ENCODE assay signal across 9 cellular contexts in the genomic region with DNA sequence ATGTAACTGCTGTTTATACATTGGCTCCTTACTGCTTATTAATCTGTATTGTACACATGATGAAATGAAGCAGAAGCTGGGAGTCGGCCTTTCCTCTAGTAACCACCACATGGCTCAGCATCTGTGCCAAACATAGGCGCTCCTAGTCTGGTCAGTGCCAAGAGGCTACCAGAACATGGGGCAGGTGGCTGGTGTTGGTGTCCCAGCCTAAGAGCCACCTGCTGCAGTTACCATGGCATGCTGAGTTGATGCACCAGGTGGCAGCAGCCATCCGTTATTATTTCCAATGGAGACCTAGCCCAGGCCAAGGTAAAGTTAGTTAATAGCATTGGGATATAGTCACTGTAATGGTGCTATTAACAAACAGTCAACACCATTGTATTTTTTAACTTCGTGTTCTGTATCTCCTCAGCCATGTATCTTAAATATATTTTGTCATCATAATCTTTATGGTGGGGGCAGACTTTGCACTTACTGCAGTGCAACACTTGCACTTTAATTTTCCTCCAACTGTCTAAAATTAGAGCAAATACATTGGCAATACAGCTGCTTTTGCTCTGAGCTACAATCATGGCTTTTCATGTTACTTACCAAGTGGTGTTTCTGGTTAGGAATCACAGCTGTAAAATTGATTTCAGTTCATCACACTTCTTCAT. TPM values are rescaled to one million over a fixed set of nuclear protein-coding genes. Genes with fewer than 3 reads are reported as not detected.
DNase-seq lines count a peak whose midpoint lies in the region; ATAC-seq, FAIRE-seq and TF ChIP-seq lines count a peak whose summit lies in the region.
"Had no signal": no experiment of that assay in that cellular context is flagged by ENCODE, and none has a peak within 500 bp of the region (broad histone marks: within the 10 kb centered on the region; RNA-seq: fewer than 3 reads in every experiment).

No MANE protein-coding gene starts in this region.

- FAIRE-seq in H54 (lab: Jason Lieb, UNC), result peak; percentile 45
- FAIRE-seq in frontal cortex (lab: Jason Lieb, UNC), result no peak

- H3K4me3 Mint-ChIP-seq in activated T-cell treated with anti-CD3 and anti-CD28 coated beads, Interleukin-2, amount 50 U/mL, for 4 hours, result no peak overlapping the region
- H3K4me3 Mint-ChIP-seq: IgD-negative memory B cell had no signal

- DNase-seq in D341Med (ENCODE audit: low spot score), result peak; percentile 83
- DNase-seq in H54 (ENCODE audit: insufficient read length, low spot score), result peak; percentile 22
- peak; percentile 74 for DNase-seq in NCI-H2171 treated with DMSO at 0.1 percent for 48 hours (lab: John Stamatoyannopoulos, UW)
- no peak for DNase-seq in activated T-cell treated with anti-CD3 and anti-CD28 coated beads, Interleukin-2, amount 50 U/mL, for 4 hours
- peak; percentile 68 for DNase-seq in Right ventricle myocardium superior
- no peak for DNase-seq in sciatic nerve (ENCODE audit: low spot score)
- DNase-seq in frontal cortex (ENCODE audit: low spot score in 2 of 2), result no peak

- H3K36me3 Mint-ChIP-seq in activated T-cell treated with anti-CD3 and anti-CD28 coated beads, Interleukin-2, amount 50 U/mL, for 4 hours (ENCODE audit: insufficient read depth), result peaks cover 44% of the 10 kb centered on the region

- no peaks in the 10 kb centered on the region for H3K9me3 Mint-ChIP-seq in activated T-cell treated with anti-CD3 and anti-CD28 coated beads, Interleukin-2, amount 50 U/mL, for 4 hours
- H3K9me3 Mint-ChIP-seq: IgD-negative memory B cell had no signal

- H3K4me1 Mint-ChIP-seq in activated T-cell treated with anti-CD3 and anti-CD28 coated beads, Interleukin-2, amount 50 U/mL, for 4 hours (ENCODE audit: low read depth), result no peaks in the 10 kb centered on the region

- ATAC-seq in activated T-cell treated with anti-CD3 and anti-CD28 coated beads, Interleukin-2, amount 50 U/mL, for 4 hours, result peak; percentile 65 to 72
- ATAC-seq in Right ventricle myocardium superior (ENCODE audit: poor library complexity), result peak; percentile 90
- peak; percentile 40 for ATAC-seq in sciatic nerve
- no peak for ATAC-seq in HG03457 (IDR thresholded peaks at IDR 0.05; ENCODE audit: unreplicated experiment)

- no peak for TF ChIP-seq POLR2A in H54 (IDR thresholded peaks at IDR 0.05; ENCODE audit: low read depth, low read length)

- intact Hi-C loops in Right ventricle myocardium superior (cut with DNase I) (loop anchor here (5.0 kb wide), 1 partner anchor 270 kb away; a partner anchor contains a TSS), sciatic nerve (cut with DNase I) (no loop called here)

- no peaks in the 10 kb centered on the region for H3K27me3 Mint-ChIP-seq in activated T-cell treated with anti-CD3 and anti-CD28 coated beads, Interleukin-2, amount 50 U/mL, for 4 hours (ENCODE audit: low read depth)
- H3K27me3 Mint-ChIP-seq: IgD-negative memory B cell had no signal

RNA-seq across cellular contexts. Expression of a gene that starts 33.1 kb away (rescaled TPM):
- 10 to 100 TPM; 10.1 to 18.5 (median 16.2) TPM for total RNA-seq in activated T-cell treated with anti-CD3 and anti-CD28 coated beads, Interleukin-2, amount 50 U/mL, for 4 hours
- total RNA-seq in Right ventricle myocardium superior (68.9 TPM), sciatic nerve (78.4 TPM), frontal cortex (55.0 TPM)

Comparison
In these comparisons a context has a peak if more than half of its experiments do, and no peak if none do; other contexts are left out.
1. DNase-seq: peak in D341Med (single experiment), H54 (single experiment), NCI-H2171 treated with DMSO at 0.1 percent for 48 hours (single experiment) and Right ventricle myocardium superior (single experiment); none in activated T-cell treated with anti-CD3 and anti-CD28 coated beads, Interleukin-2, amount 50 U/mL, for 4 hours (single experiment), sciatic nerve (single experiment) and frontal cortex (0 of 2).